Comparison of ENCODE assay signal across 6 cellular contexts in the genomic region with DNA sequence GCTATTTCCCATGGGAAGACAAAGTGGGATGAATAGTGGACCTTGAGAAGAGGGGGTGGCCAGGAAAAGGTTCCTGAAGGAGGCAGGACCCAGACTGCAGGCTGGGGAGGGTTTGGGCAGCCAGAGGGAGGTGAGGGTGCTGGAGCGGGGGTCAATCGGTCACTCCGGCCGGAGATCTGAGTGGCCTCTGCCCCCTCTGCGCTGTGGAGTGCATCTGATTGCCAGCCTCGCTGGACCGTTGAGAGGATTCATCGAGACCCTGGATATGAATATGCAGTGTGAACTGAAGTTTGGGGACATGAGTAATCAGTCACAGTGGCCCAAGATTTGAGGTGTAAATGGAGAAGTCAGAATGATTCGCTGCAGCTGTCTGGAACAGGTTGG. TPM values are rescaled to one million over a fixed set of nuclear protein-coding genes. Genes with fewer than 3 reads are reported as not detected.
DNase-seq lines count a peak whose midpoint lies in the region; ATAC-seq and TF ChIP-seq lines count a peak whose summit lies in the region.

No MANE protein-coding gene starts in this region.

- peak overlapping the region; percentile 98 for H3K4me3 ChIP-seq in HFF-Myc (replicated peaks; ENCODE audit: low read depth, low read length)
- peak overlapping the region; percentile 65 to 99 (median 92) for H3K4me3 ChIP-seq in mammary epithelial cell (replicated peaks in 1 of 3; ENCODE audit: insufficient read depth in 1 of 3, low read depth in 2 of 3, low read length in 3 of 3)
- H3K4me3 ChIP-seq in neuron (ENCODE audit: low read length) = peak overlapping the region; percentile 72

- H3K9me3 ChIP-seq in mammary epithelial cell (replicated peaks; ENCODE audit: insufficient read depth, low read length) (no peaks in the 10 kb centered on the region), neuron (ENCODE audit: low read length) (no peaks in the 10 kb centered on the region)

- H2AFZ ChIP-seq in mammary epithelial cell (ENCODE audit: low read depth, low read length) (peak overlapping the region; percentile 93), neuron (ENCODE audit: low read depth, low read length) (no peak overlapping the region)

- in situ Hi-C loops in mammary epithelial cell (cut with MboI; ENCODE audit: low sequenced_read_pairs in 2 of 2) = loop anchor here in 1 of 2 donors (25.0 kb wide), 1 partner anchor 498 kb away; the partner anchor contains the start of gene TNNT1

- TSS peak; percentile 34 for BruUV-seq in mammary epithelial cell (replicated peaks; lab: Mats Ljungman, UMichigan)

- H3K4me2 ChIP-seq in mammary epithelial cell (ENCODE audit: insufficient read depth, low read depth, low read length) = peak overlapping the region; percentile 82

- CTCF ChIA-PET in mammary epithelial cell (lab: Charles Lee; ENCODE audit: low non-redundant PET) = no interaction called here

- H3K36me3 ChIP-seq in mammary epithelial cell (ENCODE audit: insufficient read depth, low read length) (no peaks in the 10 kb centered on the region), neuron (ENCODE audit: insufficient read depth, low read length) (peaks cover 3% of the 10 kb centered on the region)

- dilution Hi-C loops in mammary epithelial cell (cut with HindIII; ENCODE audit: low sequenced_read_pairs) = loop anchor here (5.0 kb wide), 1 partner anchor 33 kb away; the partner anchor contains the start of gene ZNF524

- peaks cover 20% of the 10 kb centered on the region for H3K4me1 ChIP-seq in mammary epithelial cell (ENCODE audit: insufficient read depth, low read length)
- peaks cover 23% of the 10 kb centered on the region for H3K4me1 ChIP-seq in neuron (ENCODE audit: insufficient read depth, low read length)

- H3K27me3 ChIP-seq in mammary epithelial cell (ENCODE audit: insufficient read depth, low read length) = no peaks in the 10 kb centered on the region
- H3K27me3 ChIP-seq in neuron (ENCODE audit: insufficient read depth, low read length) = no peaks in the 10 kb centered on the region

- H3K79me2 ChIP-seq in mammary epithelial cell (ENCODE audit: insufficient read depth, low read length) = peaks cover 48% of the 10 kb centered on the region

- DNase-seq in HFF-Myc (ENCODE audit: extremely low read depth, low read depth) = no peak
- DNase-seq in mammary epithelial cell = no peak
- no peak for DNase-seq in GM20000 (ENCODE audit: low spot score)
- DNase-seq in stimulated activated CD4-positive, alpha-beta T cell treated with anti-CD3 and anti-CD28 coated beads, Interleukin-12 subunit alpha, Interleukin-12 subunit beta, amount 100 ng/mL, for 4 hours = no peak

- peak overlapping the region; percentile 99 for H3K9ac ChIP-seq in mammary epithelial cell (ENCODE audit: insufficient read depth, low read length)

- peak overlapping the region; percentile 90 for H3K27ac ChIP-seq in mammary epithelial cell (ENCODE audit: insufficient read depth, low read depth, low read length)

- H4K20me1 ChIP-seq in mammary epithelial cell (ENCODE audit: insufficient read depth, low read length) = no peaks in the 10 kb centered on the region

- ATAC-seq in HG02759 (IDR thresholded peaks at IDR 0.05; ENCODE audit: unreplicated experiment) = no peak

- WGBS in mammary epithelial cell (ENCODE audit: low coverage, missing lambda C conversion rate) = 0% methylated on average over 8 of the region's 9 CpGs

- intact Hi-C loops in mammary epithelial cell (cut with micrococcal nuclease) = loop anchor here (10.0 kb wide), 1 partner anchor 679 kb away; the partner anchor contains the start of gene ZSCAN5A

- TF ChIP-seq CTCF in HFF-Myc (IDR thresholded peaks at IDR 0.05; ENCODE audit: low read depth, low read length, missing control alignments) = no peak
- no peak for TF ChIP-seq CTCF in mammary epithelial cell (conservative IDR thresholded peaks at IDR 0.05 in 1 of 2, IDR thresholded peaks at IDR 0.05 in 1 of 2; ENCODE audit: extremely low read depth in 1 of 2, insufficient read depth in 1 of 2, low read depth in 1 of 2, low read length in 2 of 2)
- TF ChIP-seq CTCF in GM20000 (IDR thresholded peaks at IDR 0.05; ENCODE audit: extremely low read depth, missing control alignments) = no peak

RNA-seq across cellular contexts. Expression of gene ZNF580, which starts 5.5 kb away (rescaled TPM):
- 10 to 100 TPM in 1 of 2 donors, 1 to 10 TPM in 1; 7.5 to 30.1 TPM for total RNA-seq in mammary epithelial cell
- polyA plus RNA-seq in mammary epithelial cell = 6.7 TPM
- 42.1 TPM for polyA minus RNA-seq in mammary epithelial cell

RNA-seq across cellular contexts. Expression of gene ZNF581, which starts 8.1 kb away (rescaled TPM):
- total RNA-seq in mammary epithelial cell = 10 to 100 TPM; 19.8 to 30.4 TPM
- 18.4 TPM for polyA plus RNA-seq in mammary epithelial cell
- polyA minus RNA-seq in mammary epithelial cell = 13.3 TPM

RNA-seq across cellular contexts. Expression of gene ZNF784, which starts 11.0 kb away (rescaled TPM):
- 1 to 10 TPM; 4.2 to 6.1 TPM for total RNA-seq in mammary epithelial cell
- 2.7 TPM for polyA plus RNA-seq in mammary epithelial cell
- polyA minus RNA-seq in mammary epithelial cell = 6.7 TPM

RNA-seq across cellular contexts. Expression of gene CCDC106, which starts 12.7 kb away (rescaled TPM):
- total RNA-seq in mammary epithelial cell = 1 to 10 TPM; 5.5 to 7.0 TPM
- 2.0 TPM for polyA plus RNA-seq in mammary epithelial cell
- 0.31 TPM for polyA minus RNA-seq in mammary epithelial cell

RNA-seq across cellular contexts. Expression of gene U2AF2, which starts 19.5 kb away (rescaled TPM):
- 100 to 1,000 TPM in 1 of 2 donors, 10 to 100 TPM in 1; 71.3 to 219 TPM for total RNA-seq in mammary epithelial cell
- polyA plus RNA-seq in mammary epithelial cell = 92.2 TPM
- polyA minus RNA-seq in mammary epithelial cell = 122 TPM
